Comparison of ENCODE assay signal across 8 cellular contexts in genomic region chr12:71661977-71662522, GRCh38. TPM values are rescaled to one million over a fixed set of nuclear protein-coding genes. Genes with fewer than 3 reads are reported as not detected.
DNase-seq lines count a peak whose midpoint lies in the region; ATAC-seq and TF ChIP-seq lines count a peak whose summit lies in the region.

No MANE protein-coding gene starts in this region.

- in situ Hi-C loops in astrocyte of the cerebellum (cut with HindIII; ENCODE audit: low sequenced_read_pairs), result loop anchor here (5.0 kb wide), 1 partner anchor 40 kb away; no protein-coding TSS in a partner anchor
- in situ Hi-C loops in transverse colon (cut with MboI; ENCODE audit: low pct_ligation_motif_present in 1 of 4, low pct_unique_long_range_greater_than_20kb in 1 of 4, low sequenced_read_pairs in 3 of 4), result no loop called here

- H3K27me3 Mint-ChIP-seq in activated naive CD4-positive, alpha-beta T cell treated with anti-CD3 and anti-CD28 coated beads for 36 hours (ENCODE audit: low read depth), result no peaks in the 10 kb centered on the region

- intact Hi-C loops in activated naive CD4-positive, alpha-beta T cell treated with anti-CD3 and anti-CD28 coated beads for 36 hours (cut with micrococcal nuclease), result loop anchor here (1.0 to 5.0 kb wide), 4 partner anchors 20 to 275 kb away; partner anchors contain the start of genes TBC1D15 and TPH2
- intact Hi-C loops in transverse colon (cut with DNase I; ENCODE audit: low total_unique reads), result loop anchor here (10.0 kb wide), 1 partner anchor 83 kb away; no protein-coding TSS in a partner anchor

- H3K27ac ChIP-seq in liver (ENCODE audit: low read depth in 1 of 2, low read length in 2 of 2) (peak overlapping the region; percentile 97 to 99), transverse colon (peak overlapping the region; percentile 97 to 99 (median 98))

- H3K4me3 Mint-ChIP-seq in activated naive CD4-positive, alpha-beta T cell treated with anti-CD3 and anti-CD28 coated beads for 36 hours, result peak overlapping the region; percentile 97

- 10% methylated on average over 7 of the region's 7 CpGs for WGBS in liver
- 0 to 2% methylated on average over 7 of the region's 7 CpGs for WGBS in transverse colon (ENCODE audit: low coverage in 1 of 2), 2 donors

- H3K27ac Mint-ChIP-seq in activated naive CD4-positive, alpha-beta T cell treated with anti-CD3 and anti-CD28 coated beads for 36 hours, result peak overlapping the region; percentile 99

- TF ChIP-seq RAD21 in liver (IDR thresholded peaks at IDR 0.05), result no peak

- peak overlapping the region; percentile 73 for H3K4me3 ChIP-seq in astrocyte of the cerebellum (ENCODE audit: low read depth, low read length)
- H3K4me3 ChIP-seq in liver (ENCODE audit: low read depth in 1 of 3, low read length in 3 of 3), result peak overlapping the region; percentile 79 to 93 (median 87)
- H3K4me3 ChIP-seq in transverse colon, result peak overlapping the region; percentile 67 to 85 (median 76)

- TF ChIP-seq EP300 in transverse colon (IDR thresholded peaks at IDR 0.05; ENCODE audit: low read depth), result no peak

- peak overlapping the region; percentile 82 to 84 for H3K9ac ChIP-seq in liver (ENCODE audit: low read depth in 1 of 2, low read length in 2 of 2)

- H3K4me1 Mint-ChIP-seq in activated naive CD4-positive, alpha-beta T cell treated with anti-CD3 and anti-CD28 coated beads for 36 hours (ENCODE audit: low read depth), result peaks cover 42% of the 10 kb centered on the region

- H3K36me3 ChIP-seq in liver (ENCODE audit: control insufficient read depth in 4 of 4, insufficient read depth in 3 of 4, low read depth in 1 of 4, low read length in 3 of 4) (peaks cover 1 to 20% (median 9%) of the 10 kb centered on the region in 4 donors), transverse colon (peaks cover 0 to 27% (median 15%) of the 10 kb centered on the region in 4 donors)

- H3K27me3 ChIP-seq in liver (ENCODE audit: control insufficient read depth in 4 of 4, insufficient read depth in 4 of 4, low read length in 3 of 4) (no peaks in the 10 kb centered on the region), transverse colon (no peaks in the 10 kb centered on the region)

- no peaks in the 10 kb centered on the region for H3K9me3 Mint-ChIP-seq in activated naive CD4-positive, alpha-beta T cell treated with anti-CD3 and anti-CD28 coated beads for 36 hours

- no peak for TF ChIP-seq POLR2A in transverse colon (IDR thresholded peaks at IDR 0.05)

- no peak for TF ChIP-seq CTCF in astrocyte of the cerebellum (IDR thresholded peaks at IDR 0.05; ENCODE audit: low read depth, low read length, missing control alignments)
- TF ChIP-seq CTCF in liver (IDR thresholded peaks at IDR 0.05; ENCODE audit: low read depth, low read length, missing input control), result no peak
- no peak for TF ChIP-seq CTCF in transverse colon (IDR thresholded peaks at IDR 0.05)

- peaks cover 6 to 23% (median 13%) of the 10 kb centered on the region in 4 donors for H3K4me1 ChIP-seq in liver (ENCODE audit: control insufficient read depth in 4 of 4, insufficient read depth in 4 of 4, low read length in 3 of 4)
- H3K4me1 ChIP-seq in transverse colon, result peaks cover 14 to 36% (median 23%) of the 10 kb centered on the region in 4 donors

- H3K36me3 Mint-ChIP-seq in activated naive CD4-positive, alpha-beta T cell treated with anti-CD3 and anti-CD28 coated beads for 36 hours (ENCODE audit: low read depth), result peaks cover 43% of the 10 kb centered on the region

- no peak for ATAC-seq in HG02571 (IDR thresholded peaks at IDR 0.05; ENCODE audit: unreplicated experiment)
- no peak for ATAC-seq in HG03139 (IDR thresholded peaks at IDR 0.05; ENCODE audit: unreplicated experiment)

- no peak for DNase-seq in activated naive CD4-positive, alpha-beta T cell treated with anti-CD3 and anti-CD28 coated beads for 36 hours
- DNase-seq in activated naive CD4-positive, alpha-beta T cell treated with Interleukin-2 at 50 U/mL for 16 hours, result no peak
- DNase-seq in astrocyte of the cerebellum (ENCODE audit: low read depth) (no peak), transverse colon (no peak), LoVo (ENCODE audit: low spot score) (no peak)

- no peaks in the 10 kb centered on the region for H3K9me3 ChIP-seq in liver (ENCODE audit: control insufficient read depth in 4 of 4, low read length in 3 of 4)
- no peaks in the 10 kb centered on the region for H3K9me3 ChIP-seq in transverse colon

- CTCF ChIA-PET in activated naive CD4-positive, alpha-beta T cell treated with anti-CD3 and anti-CD28 coated beads for 36 hours (lab: Charles Lee), result interaction anchor here (2.6 to 2.9 kb wide), 3 partner anchors 16 to 85 kb away, joined by 9 to 31 read pairs (median 12); partner anchors contain the start of gene TMEM19

TF ChIP-seq in liver, 16 proteins besides CTCF, POLR2A, EP300 and RAD21:
- TF ChIP-seq YY1 (IDR thresholded peaks at IDR 0.05) (no peak), HNF4A (conservative IDR thresholded peaks at IDR 0.05) (no peak), REST (IDR thresholded peaks at IDR 0.05) (no peak), JUND (IDR thresholded peaks at IDR 0.05) (no peak), SP1 (IDR thresholded peaks at IDR 0.05) (no peak), ZBTB33 (IDR thresholded peaks at IDR 0.05) (no peak), EGR1 (IDR thresholded peaks at IDR 0.05; ENCODE audit: low read depth in 2 of 2) (no peak), ATF3 (IDR thresholded peaks at IDR 0.05) (no peak), GABPA (IDR thresholded peaks at IDR 0.05 in 1 of 2, conservative IDR thresholded peaks at IDR 0.05 in 1 of 2) (no peak), TAF1 (conservative IDR thresholded peaks at IDR 0.05) (no peak), NR2F2 (IDR thresholded peaks at IDR 0.05) (no peak), FOXA2 (IDR thresholded peaks at IDR 0.05) (no peak), RXRA (IDR thresholded peaks at IDR 0.05) (no peak)

RNA-seq across cellular contexts. Expression of gene ZFC3H1, which starts 1.6 kb away (rescaled TPM):
- 10 to 100 TPM; 56.9 to 62.6 TPM for total RNA-seq in activated naive CD4-positive, alpha-beta T cell treated with anti-CD3 and anti-CD28 coated beads for 36 hours
- total RNA-seq in liver, result 10 to 100 TPM; 10.6 to 32.3 TPM
- 1 to 10 TPM; 3.4 to 6.6 TPM for polyA plus RNA-seq in liver
- 100 to 1,000 TPM in 2 of 4 donors, 10 to 100 TPM in 2; 61.9 to 141 (median 91.6) TPM for total RNA-seq in transverse colon

RNA-seq across cellular contexts. Expression of gene THAP2, which starts 2.1 kb away (rescaled TPM):
- 1 to 10 TPM; 8.3 to 9.4 TPM for total RNA-seq in activated naive CD4-positive, alpha-beta T cell treated with anti-CD3 and anti-CD28 coated beads for 36 hours
- total RNA-seq in liver, result 1 to 10 TPM; 1.5 TPM
- polyA plus RNA-seq in liver, result 1 to 10 TPM in 1 of 2 donors, under 1 TPM in 1; 0.82 to 2.5 TPM
- 1 to 10 TPM in 3 of 4 donors, not detected in 1; 2.8 to 3.5 (median 3.3) TPM for total RNA-seq in transverse colon

RNA-seq across cellular contexts. Expression of gene TMEM19, which starts 23.8 kb away (rescaled TPM):
- 10 to 100 TPM; 10.9 to 11.1 TPM for total RNA-seq in activated naive CD4-positive, alpha-beta T cell treated with anti-CD3 and anti-CD28 coated beads for 36 hours
- total RNA-seq in liver (10 to 100 TPM; 12.2 to 30.0 TPM), transverse colon (10 to 100 TPM in 2 of 4 donors, 1 to 10 TPM in 2; 7.9 to 41.1 (median 20.4) TPM)
- polyA plus RNA-seq in liver, result 10 to 100 TPM in 1 of 2 donors, 1 to 10 TPM in 1; 9.5 to 10.7 TPM
